In genomic region chr2:11764920-11765319, GRCh38 we compare ENCODE assay signal across 22 cellular contexts.
"Had no signal": no experiment of that assay in that cellular context is flagged by ENCODE, and none has a peak within 500 bp of the region (broad histone marks: within the 10 kb centered on the region; RNA-seq: fewer than 3 reads in every experiment).

No MANE protein-coding gene starts in this region.

- H3K4me3 Mint-ChIP-seq: activated B cell treated with CpG ODN at 0.5 μM for 24 hours; activated CD4-positive, alpha-beta memory T cell treated with anti-CD3 and anti-CD28 coated beads, Interleukin-2, amount 10 ng/mL, durations not matched to agents 7 days and 5 days; activated CD8-positive, alpha-beta memory T cell treated with anti-CD3 and anti-CD28 coated beads, Interleukin-2, amount 10 ng/mL, durations not matched to agents 7 days and 5 days; activated T-cell treated with anti-CD3 and anti-CD28 coated beads, Interleukin-2, amount 50 U/mL, for 4 hours; brain; memory B cell; T-helper 2 cell treated with Interferon-gamma antibody and Interleukin-4, amounts not matched to agents 5 μg/mL and 100 μg/mL, for 36 hours had no signal

- H3K27me3 ChIP-seq: left lung, pancreas, upper lobe of right lung had no signal

- H3K27me3 Mint-ChIP-seq: activated B cell treated with CpG ODN at 0.5 μM for 24 hours; activated CD4-positive, alpha-beta memory T cell treated with anti-CD3 and anti-CD28 coated beads, Interleukin-2, amount 10 ng/mL, durations not matched to agents 7 days and 5 days; activated CD8-positive, alpha-beta memory T cell treated with anti-CD3 and anti-CD28 coated beads, Interleukin-2, amount 10 ng/mL, durations not matched to agents 7 days and 5 days; brain; memory B cell; naive B cell; stimulated activated naive B cell treated with anti-CD40 and anti-IgM and Interleukin-4, amounts not matched to agents 10 μg/mL and 1 μg/mL and 100 μg/mL, for 72 hours had no signal

- H3K4me3 ChIP-seq: left lung, mucosa of descending colon, pancreas, thoracic aorta, upper lobe of right lung had no signal

- ATAC-seq: activated CD8-positive, alpha-beta memory T cell treated with anti-CD3 and anti-CD28 coated beads, Interleukin-2, amount 10 ng/mL, durations not matched to agents 7 days and 5 days; activated T-cell treated with anti-CD3 and anti-CD28 coated beads, Interleukin-2, amount 50 U/mL, for 4 hours; stimulated activated naive B cell treated with anti-CD40 and anti-IgM and Interleukin-4, amounts not matched to agents 10 μg/mL and 1 μg/mL and 100 μg/mL, for 72 hours had no signal

- DNase-seq: activated B cell treated with CpG ODN at 0.5 μM for 24 hours; activated CD4-positive, alpha-beta memory T cell treated with anti-CD3 and anti-CD28 coated beads, Interleukin-2, amount 10 ng/mL, durations not matched to agents 7 days and 5 days; activated CD4-positive, alpha-beta T cell treated with anti-CD3 and anti-CD28 coated beads for 48 hours; activated CD8-positive, alpha-beta memory T cell treated with anti-CD3 and anti-CD28 coated beads, Interleukin-2, amount 10 ng/mL, durations not matched to agents 7 days and 5 days; activated gamma-delta T cell; activated T-cell treated with anti-CD3 and anti-CD28 coated beads, Interleukin-2, amount 50 U/mL, for 4 hours; cortex of kidney; effector CD4-positive, alpha-beta T cell; naive B cell; stimulated activated CD4-positive, alpha-beta T cell treated with anti-CD3 and anti-CD28 coated beads, Interleukin-4, amount 100 ng/mL, for 24 hours; stimulated activated naive B cell treated with anti-CD40 and anti-IgM and Interleukin-4, amounts not matched to agents 10 μg/mL and 1 μg/mL and 100 μg/mL, for 72 hours; upper lobe of right lung had no signal

- H3K9me3 ChIP-seq: left lung, mucosa of descending colon, pancreas, thoracic aorta, upper lobe of right lung had no signal

- H3K27ac Mint-ChIP-seq: activated B cell treated with CpG ODN at 0.5 μM for 24 hours; activated CD4-positive, alpha-beta memory T cell treated with anti-CD3 and anti-CD28 coated beads, Interleukin-2, amount 10 ng/mL, durations not matched to agents 7 days and 5 days; activated CD8-positive, alpha-beta memory T cell treated with anti-CD3 and anti-CD28 coated beads, Interleukin-2, amount 10 ng/mL, durations not matched to agents 7 days and 5 days; memory B cell; stimulated activated naive B cell treated with anti-CD40 and anti-IgM and Interleukin-4, amounts not matched to agents 10 μg/mL and 1 μg/mL and 100 μg/mL, for 72 hours; T-helper 2 cell treated with Interferon-gamma antibody and Interleukin-4, amounts not matched to agents 5 μg/mL and 100 μg/mL, for 36 hours had no signal

- H3K9me3 Mint-ChIP-seq: activated B cell treated with CpG ODN at 0.5 μM for 24 hours; activated CD4-positive, alpha-beta memory T cell treated with anti-CD3 and anti-CD28 coated beads, Interleukin-2, amount 10 ng/mL, durations not matched to agents 7 days and 5 days; activated T-cell treated with anti-CD3 and anti-CD28 coated beads, Interleukin-2, amount 50 U/mL, for 4 hours; memory B cell; stimulated activated naive B cell treated with anti-CD40 and anti-IgM and Interleukin-4, amounts not matched to agents 10 μg/mL and 1 μg/mL and 100 μg/mL, for 72 hours; T-helper 2 cell treated with Interferon-gamma antibody and Interleukin-4, amounts not matched to agents 5 μg/mL and 100 μg/mL, for 36 hours had no signal

- H3K27ac ChIP-seq: left lung, pancreas, thoracic aorta, upper lobe of right lung had no signal

- FAIRE-seq: frontal cortex, keratinocyte, pancreas, TTC549 had no signal
